Comparison of ENCODE assay signal across 8 cellular contexts in genomic region chr15:45117327-45118130, GRCh38. TPM values are rescaled to one million over a fixed set of nuclear protein-coding genes. Genes with fewer than 3 reads are reported as not detected.
DNase-seq lines count a peak whose midpoint lies in the region; ATAC-seq and TF ChIP-seq lines count a peak whose summit lies in the region.

No MANE protein-coding gene starts in this region.

- peaks cover 25 to 50% (median 39%) of the 10 kb centered on the region in 3 donors for H3K4me1 Mint-ChIP-seq in CD8-positive, alpha-beta memory T cell
- H3K4me1 Mint-ChIP-seq in chondrocyte (ENCODE audit: low read depth) = peaks cover 25% of the 10 kb centered on the region

- H3K4me1 ChIP-seq in CD8-positive, alpha-beta memory T cell (ENCODE audit: insufficient read depth, low read length) = peaks cover 38% of the 10 kb centered on the region
- H3K4me1 ChIP-seq in neuron (ENCODE audit: insufficient read depth, low read length) = peaks cover 6% of the 10 kb centered on the region

- peak overlapping the region; percentile 48 for H2AFZ ChIP-seq in neuron (ENCODE audit: low read depth, low read length)

- H3K27me3 Mint-ChIP-seq in CD8-positive, alpha-beta memory T cell = peaks cover 39 to 80% of the 10 kb centered on the region in 2 donors
- H3K27me3 Mint-ChIP-seq in chondrocyte (ENCODE audit: low read depth) = peaks cover 35% of the 10 kb centered on the region

- DNase-seq in CD8-positive, alpha-beta memory T cell = peak in 1 of 5 donors; percentile 30
- DNase-seq in chondrocyte (ENCODE audit: low spot score) = peak; percentile 86
- DNase-seq in NK-92 treated with Interleukin-12 subunit alpha and Interleukin-12 subunit beta, amount 100 ng/mL, for 24 hours (lab: John Stamatoyannopoulos, UW) = no peak
- DNase-seq in SK-N-DZ (ENCODE audit: low spot score) = no peak
- DNase-seq in COR-L47 (lab: John Stamatoyannopoulos, UW) = no peak
- no peak for DNase-seq in activated CD4-positive, alpha-beta T cell treated with anti-CD3 and anti-CD28 coated beads, Interleukin-2, amount 50 U/mL, for 4 hours

- H3K27ac Mint-ChIP-seq in CD8-positive, alpha-beta memory T cell = peak overlapping the region in 1 of 8 donors; percentile 57
- no peak overlapping the region for H3K27ac Mint-ChIP-seq in chondrocyte (ENCODE audit: unreplicated experiment)

- peak overlapping the region; percentile 33 to 90 (median 82) for H3K4me3 Mint-ChIP-seq in CD8-positive, alpha-beta memory T cell
- H3K4me3 Mint-ChIP-seq in chondrocyte (ENCODE audit: unreplicated experiment) = peak overlapping the region; percentile 54

- POLR2A ChIA-PET in CD8-positive, alpha-beta memory T cell (lab: Charles Lee) = interaction anchor here (1.0 kb wide), 1 partner anchor 284 kb away, joined by 3 read pairs; a partner anchor contains a TSS

- H3K36me3 Mint-ChIP-seq in CD8-positive, alpha-beta memory T cell = peaks cover 0 to 2% (median 0%) of the 10 kb centered on the region in 3 donors
- peaks cover 2% of the 10 kb centered on the region for H3K36me3 Mint-ChIP-seq in chondrocyte (ENCODE audit: low read depth)

- H3K9me3 Mint-ChIP-seq in CD8-positive, alpha-beta memory T cell = no peaks in the 10 kb centered on the region
- H3K9me3 Mint-ChIP-seq in chondrocyte (ENCODE audit: low read depth) = no peaks in the 10 kb centered on the region

- CTCF ChIA-PET in CD8-positive, alpha-beta memory T cell (lab: Charles Lee) = interaction anchor here (0.6 to 1.5 kb wide), 28 partner anchors 8 to 550 kb away, joined by 3 to 14 read pairs (median 4); partner anchors contain the start of genes DUOX1 and DUOXA1

- no peaks in the 10 kb centered on the region for H3K36me3 ChIP-seq in CD8-positive, alpha-beta memory T cell (ENCODE audit: insufficient read depth, low read length)
- no peaks in the 10 kb centered on the region for H3K36me3 ChIP-seq in neuron (ENCODE audit: insufficient read depth, low read length)

- no peak overlapping the region for H3K27ac ChIP-seq in CD8-positive, alpha-beta memory T cell (ENCODE audit: low read depth, low read length)

- no peaks in the 10 kb centered on the region for H3K9me3 ChIP-seq in CD8-positive, alpha-beta memory T cell (ENCODE audit: low read length)
- no peaks in the 10 kb centered on the region for H3K9me3 ChIP-seq in neuron (ENCODE audit: low read length)

- peak; percentile 6 for ATAC-seq in HG02885 (IDR thresholded peaks at IDR 0.05; ENCODE audit: poor library complexity, unreplicated experiment)

- H3K4me3 ChIP-seq in CD8-positive, alpha-beta memory T cell (ENCODE audit: low read length) = peak overlapping the region; percentile 55
- H3K4me3 ChIP-seq in neuron (ENCODE audit: low read length) = peak overlapping the region; percentile 35

- peaks cover 53% of the 10 kb centered on the region for H3K27me3 ChIP-seq in CD8-positive, alpha-beta memory T cell (ENCODE audit: insufficient read depth, low read length, poor library complexity, severe bottlenecking)
- H3K27me3 ChIP-seq in neuron (ENCODE audit: insufficient read depth, low read length) = peaks cover 73% of the 10 kb centered on the region

- TF ChIP-seq CTCF in chondrocyte (IDR thresholded peaks at IDR 0.05) = no peak

RNA-seq across cellular contexts. Expression of gene DUOXA2, which starts 3.4 kb away (rescaled TPM):
- not detected for total RNA-seq in CD8-positive, alpha-beta memory T cell
- not detected for polyA plus RNA-seq in CD8-positive, alpha-beta memory T cell
- not detected in 3 replicates for total RNA-seq in chondrocyte
- not detected in 2 replicates for polyA plus RNA-seq in SK-N-DZ (2014; cell fraction: cytosol; rRNA removed)
- polyA plus RNA-seq in SK-N-DZ (2014; cell fraction: nucleus; rRNA removed) = not detected in 2 replicates

RNA-seq across cellular contexts. Expression of gene DUOX2, which starts 3.6 kb away (rescaled TPM):
- not detected for total RNA-seq in CD8-positive, alpha-beta memory T cell
- polyA plus RNA-seq in CD8-positive, alpha-beta memory T cell = not detected
- 0.05 TPM in 1 of 3 replicates, not detected in the others for total RNA-seq in chondrocyte
- not detected in 2 replicates for polyA plus RNA-seq in SK-N-DZ (2014; cell fraction: cytosol; rRNA removed)
- polyA plus RNA-seq in SK-N-DZ (2014; cell fraction: nucleus; rRNA removed) = 0.02 and 0.07 TPM in 2 replicates

RNA-seq across cellular contexts. Expression of gene DUOXA1, which starts 12.2 kb away (rescaled TPM):
- total RNA-seq in CD8-positive, alpha-beta memory T cell = under 1 TPM in 1 of 2 experiments, not detected in 1; 0.09 TPM
- polyA plus RNA-seq in CD8-positive, alpha-beta memory T cell = 0.29 TPM
- total RNA-seq in chondrocyte = 0.47 to 0.82 TPM (median 0.64 TPM) in 3 replicates
- polyA plus RNA-seq in SK-N-DZ (2014; cell fraction: cytosol; rRNA removed) = not detected in 2 replicates
- polyA plus RNA-seq in SK-N-DZ (2014; cell fraction: nucleus; rRNA removed) = not detected in 2 replicates

RNA-seq across cellular contexts. Expression of gene DUOX1, which starts 12.3 kb away (rescaled TPM):
- under 1 TPM in 1 of 2 experiments, not detected in 1; 0.11 TPM for total RNA-seq in CD8-positive, alpha-beta memory T cell
- polyA plus RNA-seq in CD8-positive, alpha-beta memory T cell = 1.2 TPM
- 0.21 TPM in 1 of 3 replicates, not detected in the others for total RNA-seq in chondrocyte
- polyA plus RNA-seq in SK-N-DZ (2014; cell fraction: cytosol; rRNA removed) = 0.10 TPM in 1 of 2 replicates, not detected in the other
- 0.09 and 0.30 TPM in 2 replicates for polyA plus RNA-seq in SK-N-DZ (2014; cell fraction: nucleus; rRNA removed)
